In genomic region chr10:9613338-9613737, GRCh38 we compare ENCODE assay signal across 11 cellular contexts.
A peak's percentile ranks its signal among the peaks of the same experiment; 100 is the strongest.
DNase-seq lines count a peak whose midpoint lies in the region; ATAC-seq, FAIRE-seq and TF ChIP-seq lines count a peak whose summit lies in the region.
"Had no signal": no experiment of that assay in that cellular context is flagged by ENCODE, and none has a peak within 500 bp of the region (broad histone marks: within the 10 kb centered on the region; RNA-seq: fewer than 3 reads in every experiment).

No MANE protein-coding gene starts in this region.

- peak overlapping the region; percentile 32 for H3K4me3 ChIP-seq in GM12865 (ENCODE audit: low read depth, low read length)
- H3K4me3 ChIP-seq in vagina = no peak overlapping the region
- H3K4me3 ChIP-seq in small intestine (ENCODE audit: low read depth in 1 of 2, low read length in 2 of 2) = no peak overlapping the region
- H3K4me3 ChIP-seq in colonic mucosa = no peak overlapping the region
- H3K4me3 ChIP-seq: coronary artery, suprapubic skin had no signal

- DNase-seq in GM12865 (ENCODE audit: low read depth) = peak; percentile 77
- peak; percentile 61 for DNase-seq in LHCN-M2 (ENCODE audit: low read depth)
- no peak for DNase-seq in vagina (ENCODE audit: extremely low spot score in 2 of 2)
- no peak for DNase-seq in small intestine
- no peak for DNase-seq in colonic mucosa
- DNase-seq in effector CD8-positive, alpha-beta T cell (lab: John Stamatoyannopoulos, UW) = no peak
- DNase-seq: naive B cell had no signal

- H3K9me3 ChIP-seq in vagina = no peaks in the 10 kb centered on the region
- no peaks in the 10 kb centered on the region for H3K9me3 ChIP-seq in small intestine (ENCODE audit: control insufficient read depth, low read depth)
- H3K9me3 ChIP-seq in colonic mucosa = no peaks in the 10 kb centered on the region
- H3K9me3 ChIP-seq: suprapubic skin had no signal

- H3K27me3 ChIP-seq in vagina (no peaks in the 10 kb centered on the region), small intestine (ENCODE audit: control insufficient read depth in 2 of 2, insufficient read depth in 2 of 2, low read length in 2 of 2) (no peaks in the 10 kb centered on the region), colonic mucosa (no peaks in the 10 kb centered on the region)
- H3K27me3 ChIP-seq: suprapubic skin had no signal

- H3K36me3 ChIP-seq in vagina (no peaks in the 10 kb centered on the region), small intestine (ENCODE audit: control insufficient read depth in 2 of 2, insufficient read depth in 2 of 2, low read length in 2 of 2) (no peaks in the 10 kb centered on the region), colonic mucosa (no peaks in the 10 kb centered on the region)
- H3K36me3 ChIP-seq: suprapubic skin had no signal

- TF ChIP-seq POLR2A in vagina (IDR thresholded peaks at IDR 0.05) = no peak

- WGBS in small intestine, 3 donors = 48 to 76% (median 52%) methylated on average over 2 of the region's 2 CpGs

- TF ChIP-seq CTCF in GM12865 (IDR thresholded peaks at IDR 0.05; ENCODE audit: insufficient read depth, low read depth, low read length, missing control alignments) = no peak
- no peak for TF ChIP-seq CTCF in vagina (IDR thresholded peaks at IDR 0.05)
- no peak for TF ChIP-seq CTCF in colonic mucosa (IDR thresholded peaks at IDR 0.05)

- intact Hi-C loops in vagina (cut with DNase I) = no loop called here
- intact Hi-C loops in colonic mucosa (cut with DNase I) = no loop called here

- no peaks in the 10 kb centered on the region for H3K4me1 ChIP-seq in vagina
- H3K4me1 ChIP-seq in small intestine (ENCODE audit: control insufficient read depth in 2 of 2, insufficient read depth in 1 of 2, low read depth in 1 of 2, low read length in 1 of 2) = no peaks in the 10 kb centered on the region
- no peaks in the 10 kb centered on the region for H3K4me1 ChIP-seq in colonic mucosa
- H3K4me1 ChIP-seq: suprapubic skin had no signal

- H3K9ac ChIP-seq in colonic mucosa (ENCODE audit: low read depth in 2 of 2, low read length in 2 of 2) = no peak overlapping the region

- no peak for FAIRE-seq in small intestine (lab: Jason Lieb, UNC)

- ATAC-seq in GM19455 (IDR thresholded peaks at IDR 0.05; ENCODE audit: unreplicated experiment) (peak; percentile 86), HG02943 (IDR thresholded peaks at IDR 0.05; ENCODE audit: low read depth, unreplicated experiment) (peak; percentile 76)

- H3K27ac ChIP-seq in vagina = no peak overlapping the region
- H3K27ac ChIP-seq in small intestine (ENCODE audit: low read depth in 1 of 2, low read length in 1 of 2) = no peak overlapping the region
- no peak overlapping the region for H3K27ac ChIP-seq in colonic mucosa
- H3K27ac ChIP-seq: coronary artery, suprapubic skin had no signal

Comparison
In these comparisons a context has a peak if more than half of its experiments do, and no peak if none do; other contexts are left out.
1. DNase-seq: peak in GM12865 (single experiment) and LHCN-M2 (single experiment); none in vagina (0 of 2), small intestine (single experiment), colonic mucosa (single experiment) and effector CD8-positive, alpha-beta T cell (single experiment).